1 cellular context compared by ENCODE assay signal in genomic region chr2:9973691-9974090, GRCh38.
TF ChIP-seq lines count a peak whose summit lies in the region.

No MANE protein-coding gene starts in this region.

TF ChIP-seq in SK-N-SH treated with all-trans-retinoic acid at 6 μM for 48 hours, 23 proteins besides CTCF, POLR2A, EP300 and RAD21 (continued from another document):
- TF ChIP-seq TSHZ2 (CRISPR knock-in tag; IDR thresholded peaks at IDR 0.05), result no peak
- TF ChIP-seq RARB (CRISPR knock-in tag; IDR thresholded peaks at IDR 0.05), result no peak
- no peak for TF ChIP-seq POU6F1 (CRISPR knock-in tag; IDR thresholded peaks at IDR 0.05; ENCODE audit: borderline replicate concordance, low read depth)
- TF ChIP-seq TOX (CRISPR knock-in tag; IDR thresholded peaks at IDR 0.05; ENCODE audit: borderline replicate concordance), result no peak
- no peak for TF ChIP-seq PPARA (CRISPR knock-in tag; IDR thresholded peaks at IDR 0.05; ENCODE audit: borderline replicate concordance)
- TF ChIP-seq CREB5 (CRISPR knock-in tag; IDR thresholded peaks at IDR 0.05; ENCODE audit: low read depth), result no peak
- TF ChIP-seq ESRRG (CRISPR knock-in tag; IDR thresholded peaks at IDR 0.05), result no peak
- TF ChIP-seq ZNF8 (CRISPR knock-in tag; IDR thresholded peaks at IDR 0.05), result no peak
- TF ChIP-seq BACH2 (CRISPR knock-in tag; IDR thresholded peaks at IDR 0.05; ENCODE audit: borderline replicate concordance), result no peak
